9 cellular contexts compared by ENCODE assay signal in the genomic region with DNA sequence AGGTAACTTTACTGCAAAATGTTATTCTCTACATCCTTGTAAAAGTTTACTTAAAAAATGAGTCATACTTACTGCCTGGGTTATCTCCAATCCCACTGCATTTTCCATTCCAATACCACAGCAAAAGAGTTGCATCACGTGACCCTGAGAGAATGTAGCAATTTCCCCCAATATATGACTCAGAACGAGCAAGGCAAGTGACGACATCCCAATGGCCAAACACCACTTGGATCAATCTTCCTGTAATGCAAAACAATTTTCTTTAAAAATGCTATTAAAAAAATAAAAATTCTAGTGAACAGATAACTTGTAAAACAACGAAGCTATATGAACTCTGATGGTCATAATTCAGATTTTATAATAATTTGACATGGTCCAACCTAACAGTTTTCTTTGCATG.
DNase-seq lines count a peak whose midpoint lies in the region; ATAC-seq and TF ChIP-seq lines count a peak whose summit lies in the region.
"Had no signal": no experiment of that assay in that cellular context is flagged by ENCODE, and none has a peak within 500 bp of the region (broad histone marks: within the 10 kb centered on the region; RNA-seq: fewer than 3 reads in every experiment).

No MANE protein-coding gene starts in this region.

- H3K36me3 Mint-ChIP-seq in activated naive CD4-positive, alpha-beta T cell treated with anti-CD3 and anti-CD28 coated beads, Interleukin-2, amount 50 U/mL, for 24 hours = peaks cover 8% of the 10 kb centered on the region

- TF ChIP-seq CTCF in kidney epithelial cell (IDR thresholded peaks at IDR 0.05; ENCODE audit: insufficient read depth, low read length, poor library complexity, severe bottlenecking) (no peak), lower lobe of right lung (IDR thresholded peaks at IDR 0.05) (no peak)

- H3K4me1 Mint-ChIP-seq in activated naive CD4-positive, alpha-beta T cell treated with anti-CD3 and anti-CD28 coated beads, Interleukin-2, amount 50 U/mL, for 24 hours = peaks cover 26% of the 10 kb centered on the region

- H3K4me1 ChIP-seq in lower lobe of right lung = no peaks in the 10 kb centered on the region
- H3K4me1 ChIP-seq in effector memory CD4-positive, alpha-beta T cell (ENCODE audit: control insufficient read depth, insufficient read depth, low read length, poor library complexity, severe bottlenecking) = no peaks in the 10 kb centered on the region

- H3K36me3 ChIP-seq in kidney epithelial cell (ENCODE audit: control insufficient read depth, insufficient read depth, low read length) = no peaks in the 10 kb centered on the region
- no peaks in the 10 kb centered on the region for H3K36me3 ChIP-seq in lower lobe of right lung
- H3K36me3 ChIP-seq in effector memory CD4-positive, alpha-beta T cell (ENCODE audit: control insufficient read depth, insufficient read depth, low read length) = no peaks in the 10 kb centered on the region

- H3K27me3 ChIP-seq in kidney epithelial cell (ENCODE audit: control insufficient read depth, insufficient read depth, low read length) (no peaks in the 10 kb centered on the region), lower lobe of right lung (ENCODE audit: low read depth) (no peaks in the 10 kb centered on the region)
- no peaks in the 10 kb centered on the region for H3K27me3 ChIP-seq in effector memory CD4-positive, alpha-beta T cell (replicated peaks; ENCODE audit: control insufficient read depth, insufficient read depth, low read length, poor library complexity, severe bottlenecking)

- peak overlapping the region; percentile 38 for H3K27ac Mint-ChIP-seq in activated naive CD4-positive, alpha-beta T cell treated with anti-CD3 and anti-CD28 coated beads, Interleukin-2, amount 50 U/mL, for 24 hours

- no peak overlapping the region for H3K4me3 Mint-ChIP-seq in activated naive CD4-positive, alpha-beta T cell treated with anti-CD3 and anti-CD28 coated beads, Interleukin-2, amount 50 U/mL, for 24 hours

- H3K4me3 ChIP-seq in kidney epithelial cell (ENCODE audit: low read depth, low read length) = no peak overlapping the region
- no peak overlapping the region for H3K4me3 ChIP-seq in lower lobe of right lung
- no peak overlapping the region for H3K4me3 ChIP-seq in effector memory CD4-positive, alpha-beta T cell (ENCODE audit: insufficient read depth, low read depth, low read length, poor library complexity, severe bottlenecking)

- H3K9me3 Mint-ChIP-seq in activated naive CD4-positive, alpha-beta T cell treated with anti-CD3 and anti-CD28 coated beads, Interleukin-2, amount 50 U/mL, for 24 hours = no peaks in the 10 kb centered on the region

- H3K27ac ChIP-seq in lower lobe of right lung = no peak overlapping the region
- no peak overlapping the region for H3K27ac ChIP-seq in effector memory CD4-positive, alpha-beta T cell (ENCODE audit: insufficient read depth, low read length, poor library complexity, severe bottlenecking)

- no peaks in the 10 kb centered on the region for H3K9me3 ChIP-seq in lower lobe of right lung
- no peaks in the 10 kb centered on the region for H3K9me3 ChIP-seq in effector memory CD4-positive, alpha-beta T cell (ENCODE audit: control insufficient read depth, low read length)

- no peak for ATAC-seq in lower lobe of right lung

- no peaks in the 10 kb centered on the region for H3K27me3 Mint-ChIP-seq in activated naive CD4-positive, alpha-beta T cell treated with anti-CD3 and anti-CD28 coated beads, Interleukin-2, amount 50 U/mL, for 24 hours

- peak; percentile 79 for DNase-seq in AG08395 (ENCODE audit: low spot score)
- DNase-seq in Kasumi-1 (lab: John Stamatoyannopoulos, UW) = peak; percentile 64 to 77
- DNase-seq in kidney epithelial cell (ENCODE audit: low read depth) = peak; percentile 92
- DNase-seq in lower lobe of right lung = no peak
- no peak for DNase-seq in NCI-H774 (lab: John Stamatoyannopoulos, UW)
- no peak for DNase-seq in NCI-H2029 treated with DMSO at 0.1 percent for 48 hours (lab: John Stamatoyannopoulos, UW)
- no peak for DNase-seq in effector memory CD4-positive, alpha-beta T cell
- DNase-seq: T-helper 9 cell had no signal

- intact Hi-C loops in lower lobe of right lung (cut with DNase I) = no loop called here

Comparison
In these comparisons a context has a peak if more than half of its experiments do, and no peak if none do; other contexts are left out.
1. DNase-seq: peak in AG08395 (single experiment), Kasumi-1 (2 of 2) and kidney epithelial cell (single experiment); none in lower lobe of right lung (single experiment), NCI-H774 (single experiment), NCI-H2029 treated with DMSO at 0.1 percent for 48 hours (single experiment) and effector memory CD4-positive, alpha-beta T cell (0 of 3).